ENCODE assay signal across 1 cellular context in the genomic region with DNA sequence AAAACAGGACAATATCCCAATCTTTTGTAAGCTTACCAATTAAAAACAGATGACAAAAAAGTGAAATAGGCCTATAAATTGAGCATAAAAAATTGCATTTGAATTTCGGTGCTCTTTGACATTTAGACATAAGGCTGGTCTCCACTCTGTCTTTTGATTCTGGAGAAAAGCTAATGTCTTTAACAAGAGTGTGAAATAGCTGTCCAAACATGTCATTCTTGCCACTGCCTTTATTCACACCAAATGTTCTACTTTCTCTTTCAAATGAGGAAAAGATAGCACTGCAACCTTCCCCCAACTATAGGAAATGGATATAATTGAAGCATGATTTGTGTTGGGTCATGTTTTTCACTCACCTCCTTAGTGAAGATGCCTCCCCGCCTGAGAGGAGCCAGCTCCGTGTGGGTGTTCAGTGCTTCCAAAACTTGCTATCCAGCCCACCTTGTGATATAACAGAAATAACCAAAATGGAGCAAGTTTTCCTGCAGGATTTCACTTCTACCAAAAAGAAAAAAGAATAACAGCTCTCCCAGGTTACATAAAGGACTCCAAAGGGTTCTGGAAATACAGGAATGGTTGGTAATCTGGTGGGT.
TF ChIP-seq lines count a peak whose summit lies in the region.

No MANE protein-coding gene starts in this region.

TF ChIP-seq in H1, 55 proteins besides CTCF, POLR2A, EP300 and RAD21 (continued from another document):
- TF ChIP-seq, protein P1, sequence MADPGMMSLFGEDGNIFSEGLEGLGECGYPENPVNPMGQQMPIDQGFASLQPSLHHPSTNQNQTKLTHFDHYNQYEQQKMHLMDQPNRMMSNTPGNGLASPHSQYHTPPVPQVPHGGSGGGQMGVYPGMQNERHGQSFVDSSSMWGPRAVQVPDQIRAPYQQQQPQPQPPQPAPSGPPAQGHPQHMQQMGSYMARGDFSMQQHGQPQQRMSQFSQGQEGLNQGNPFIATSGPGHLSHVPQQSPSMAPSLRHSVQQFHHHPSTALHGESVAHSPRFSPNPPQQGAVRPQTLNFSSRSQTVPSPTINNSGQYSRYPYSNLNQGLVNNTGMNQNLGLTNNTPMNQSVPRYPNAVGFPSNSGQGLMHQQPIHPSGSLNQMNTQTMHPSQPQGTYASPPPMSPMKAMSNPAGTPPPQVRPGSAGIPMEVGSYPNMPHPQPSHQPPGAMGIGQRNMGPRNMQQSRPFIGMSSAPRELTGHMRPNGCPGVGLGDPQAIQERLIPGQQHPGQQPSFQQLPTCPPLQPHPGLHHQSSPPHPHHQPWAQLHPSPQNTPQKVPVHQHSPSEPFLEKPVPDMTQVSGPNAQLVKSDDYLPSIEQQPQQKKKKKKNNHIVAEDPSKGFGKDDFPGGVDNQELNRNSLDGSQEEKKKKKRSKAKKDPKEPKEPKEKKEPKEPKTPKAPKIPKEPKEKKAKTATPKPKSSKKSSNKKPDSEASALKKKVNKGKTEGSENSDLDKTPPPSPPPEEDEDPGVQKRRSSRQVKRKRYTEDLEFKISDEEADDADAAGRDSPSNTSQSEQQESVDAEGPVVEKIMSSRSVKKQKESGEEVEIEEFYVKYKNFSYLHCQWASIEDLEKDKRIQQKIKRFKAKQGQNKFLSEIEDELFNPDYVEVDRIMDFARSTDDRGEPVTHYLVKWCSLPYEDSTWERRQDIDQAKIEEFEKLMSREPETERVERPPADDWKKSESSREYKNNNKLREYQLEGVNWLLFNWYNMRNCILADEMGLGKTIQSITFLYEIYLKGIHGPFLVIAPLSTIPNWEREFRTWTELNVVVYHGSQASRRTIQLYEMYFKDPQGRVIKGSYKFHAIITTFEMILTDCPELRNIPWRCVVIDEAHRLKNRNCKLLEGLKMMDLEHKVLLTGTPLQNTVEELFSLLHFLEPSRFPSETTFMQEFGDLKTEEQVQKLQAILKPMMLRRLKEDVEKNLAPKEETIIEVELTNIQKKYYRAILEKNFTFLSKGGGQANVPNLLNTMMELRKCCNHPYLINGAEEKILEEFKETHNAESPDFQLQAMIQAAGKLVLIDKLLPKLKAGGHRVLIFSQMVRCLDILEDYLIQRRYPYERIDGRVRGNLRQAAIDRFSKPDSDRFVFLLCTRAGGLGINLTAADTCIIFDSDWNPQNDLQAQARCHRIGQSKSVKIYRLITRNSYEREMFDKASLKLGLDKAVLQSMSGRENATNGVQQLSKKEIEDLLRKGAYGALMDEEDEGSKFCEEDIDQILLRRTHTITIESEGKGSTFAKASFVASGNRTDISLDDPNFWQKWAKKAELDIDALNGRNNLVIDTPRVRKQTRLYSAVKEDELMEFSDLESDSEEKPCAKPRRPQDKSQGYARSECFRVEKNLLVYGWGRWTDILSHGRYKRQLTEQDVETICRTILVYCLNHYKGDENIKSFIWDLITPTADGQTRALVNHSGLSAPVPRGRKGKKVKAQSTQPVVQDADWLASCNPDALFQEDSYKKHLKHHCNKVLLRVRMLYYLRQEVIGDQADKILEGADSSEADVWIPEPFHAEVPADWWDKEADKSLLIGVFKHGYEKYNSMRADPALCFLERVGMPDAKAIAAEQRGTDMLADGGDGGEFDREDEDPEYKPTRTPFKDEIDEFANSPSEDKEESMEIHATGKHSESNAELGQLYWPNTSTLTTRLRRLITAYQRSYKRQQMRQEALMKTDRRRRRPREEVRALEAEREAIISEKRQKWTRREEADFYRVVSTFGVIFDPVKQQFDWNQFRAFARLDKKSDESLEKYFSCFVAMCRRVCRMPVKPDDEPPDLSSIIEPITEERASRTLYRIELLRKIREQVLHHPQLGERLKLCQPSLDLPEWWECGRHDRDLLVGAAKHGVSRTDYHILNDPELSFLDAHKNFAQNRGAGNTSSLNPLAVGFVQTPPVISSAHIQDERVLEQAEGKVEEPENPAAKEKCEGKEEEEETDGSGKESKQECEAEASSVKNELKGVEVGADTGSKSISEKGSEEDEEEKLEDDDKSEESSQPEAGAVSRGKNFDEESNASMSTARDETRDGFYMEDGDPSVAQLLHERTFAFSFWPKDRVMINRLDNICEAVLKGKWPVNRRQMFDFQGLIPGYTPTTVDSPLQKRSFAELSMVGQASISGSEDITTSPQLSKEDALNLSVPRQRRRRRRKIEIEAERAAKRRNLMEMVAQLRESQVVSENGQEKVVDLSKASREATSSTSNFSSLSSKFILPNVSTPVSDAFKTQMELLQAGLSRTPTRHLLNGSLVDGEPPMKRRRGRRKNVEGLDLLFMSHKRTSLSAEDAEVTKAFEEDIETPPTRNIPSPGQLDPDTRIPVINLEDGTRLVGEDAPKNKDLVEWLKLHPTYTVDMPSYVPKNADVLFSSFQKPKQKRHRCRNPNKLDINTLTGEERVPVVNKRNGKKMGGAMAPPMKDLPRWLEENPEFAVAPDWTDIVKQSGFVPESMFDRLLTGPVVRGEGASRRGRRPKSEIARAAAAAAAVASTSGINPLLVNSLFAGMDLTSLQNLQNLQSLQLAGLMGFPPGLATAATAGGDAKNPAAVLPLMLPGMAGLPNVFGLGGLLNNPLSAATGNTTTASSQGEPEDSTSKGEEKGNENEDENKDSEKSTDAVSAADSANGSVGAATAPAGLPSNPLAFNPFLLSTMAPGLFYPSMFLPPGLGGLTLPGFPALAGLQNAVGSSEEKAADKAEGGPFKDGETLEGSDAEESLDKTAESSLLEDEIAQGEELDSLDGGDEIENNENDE (IDR thresholded peaks at IDR 0.05; ENCODE audit: insufficient replicate concordance, low read length) = no peak
- no peak for TF ChIP-seq POLR2AphosphoS5 (IDR thresholded peaks at IDR 0.05; ENCODE audit: low read depth, low read length)
- TF ChIP-seq CBX8 (IDR thresholded peaks at IDR 0.05; ENCODE audit: borderline replicate concordance, low read depth, low read length) = no peak
- no peak for TF ChIP-seq SP2 (IDR thresholded peaks at IDR 0.05; ENCODE audit: low read length)
- TF ChIP-seq SIX5 (IDR thresholded peaks at IDR 0.05; ENCODE audit: low read depth, low read length) = no peak
- TF ChIP-seq MAFK (IDR thresholded peaks at IDR 0.05; ENCODE audit: low read depth, low read length) = no peak
